Comparison of ENCODE assay signal across 25 cellular contexts in genomic region chrX:146054311-146054710, GRCh38.
A peak's percentile ranks its signal among the peaks of the same experiment; 100 is the strongest.
DNase-seq lines count a peak whose midpoint lies in the region; ATAC-seq, FAIRE-seq and TF ChIP-seq lines count a peak whose summit lies in the region.
"Had no signal": no experiment of that assay in that cellular context is flagged by ENCODE, and none has a peak within 500 bp of the region (broad histone marks: within the 10 kb centered on the region; RNA-seq: fewer than 3 reads in every experiment).

No MANE protein-coding gene starts in this region.

- DNase-seq in A549 (ENCODE audit: low read depth in 1 of 2, low spot score in 1 of 2) (no peak), DMS 273 (lab: John Stamatoyannopoulos, UW; ENCODE audit: unreplicated experiment) (peak; percentile 87), NCI-H2171 treated with DMSO at 0.1 percent for 48 hours (lab: John Stamatoyannopoulos, UW) (peak; percentile 3), cerebellar cortex (ENCODE audit: low spot score) (peak; percentile 80), osteocyte (ENCODE audit: extremely low spot score, unreplicated experiment) (no peak), HEK293T (ENCODE audit: extremely low spot score) (no peak), GM19240 (ENCODE audit: insufficient read length, low spot score) (no peak)
- DNase-seq in activated CD4-positive, alpha-beta T cell treated with anti-CD3 and anti-CD28 coated beads for 48 hours = no peak
- DNase-seq: AML-193; Caco-2; CD4-positive, alpha-beta T cell; DND-41; EL; GOT3; H7; KBM-7 had no signal

- no peak overlapping the region for H3K4me3 Mint-ChIP-seq in osteocyte (ENCODE audit: unreplicated experiment)
- H3K4me3 Mint-ChIP-seq: CD4-positive, alpha-beta T cell; IgD-negative memory B cell had no signal

- no peaks in the 10 kb centered on the region for H3K9me3 ChIP-seq in A549
- H3K9me3 ChIP-seq: Caco-2 had no signal

- H3K4me2 ChIP-seq in A549 = no peak overlapping the region

- no peaks in the 10 kb centered on the region for H3K27me3 Mint-ChIP-seq in osteocyte (ENCODE audit: unreplicated experiment)
- H3K27me3 Mint-ChIP-seq: CD4-positive, alpha-beta T cell; IgD-negative memory B cell had no signal

- no peak for ATAC-seq in A549
- ATAC-seq: HCT116, HepG2 had no signal

- POLR2A ChIA-PET in A549 (lab: Yijun Ruan, JAX) = no interaction called here
- POLR2A ChIA-PET in HEK293T (lab: Yijun Ruan, JAX) = no interaction called here

- H3K4me1 Mint-ChIP-seq in osteocyte (ENCODE audit: unreplicated experiment) = no peaks in the 10 kb centered on the region
- H3K4me1 Mint-ChIP-seq: IgD-negative memory B cell had no signal

- H3K36me3 Mint-ChIP-seq in osteocyte (ENCODE audit: unreplicated experiment) = no peaks in the 10 kb centered on the region
- H3K36me3 Mint-ChIP-seq: IgD-negative memory B cell had no signal

- TF ChIP-seq RAD21 in A549 (conservative IDR thresholded peaks at IDR 0.05 in 1 of 2, IDR thresholded peaks at IDR 0.05 in 1 of 2) = no peak

- no peak overlapping the region for H3K27ac Mint-ChIP-seq in osteocyte (ENCODE audit: unreplicated experiment)
- H3K27ac Mint-ChIP-seq: CD4-positive, alpha-beta T cell; IgD-negative memory B cell had no signal

- peak; percentile 18 for FAIRE-seq in A549 (lab: Jason Lieb, UNC)
- FAIRE-seq: A204.1, D721Med, G401.6, GM12891, GM18507, HepG2 had no signal

- CTCF ChIA-PET in A549 (lab: Yijun Ruan, JAX) (no interaction called here), HEK293T (lab: Yijun Ruan, JAX) (no interaction called here)

- H3K4me3 ChIP-seq in A549 = no peak overlapping the region

- no peaks in the 10 kb centered on the region for H3K4me1 ChIP-seq in A549
- H3K4me1 ChIP-seq: Caco-2 had no signal

- H3K9me3 Mint-ChIP-seq in osteocyte (ENCODE audit: unreplicated experiment) = peaks cover 40% of the 10 kb centered on the region

- TF ChIP-seq CTCF in A549 (IDR thresholded peaks at IDR 0.05) (no peak), osteocyte (IDR thresholded peaks at IDR 0.05) (no peak)

- TF ChIP-seq POLR2A in A549 (IDR thresholded peaks at IDR 0.05; ENCODE audit: low read length) = no peak

- H3K27ac ChIP-seq in A549 = no peak overlapping the region
- H3K27ac ChIP-seq: C4-2B had no signal

- no peak for TF ChIP-seq EP300 in A549 (IDR thresholded peaks at IDR 0.05)

TF ChIP-seq in A549, 52 proteins besides CTCF, POLR2A, EP300 and RAD21:
- TF ChIP-seq ESRRA (IDR thresholded peaks at IDR 0.05; ENCODE audit: borderline replicate concordance, low read length) = no peak
- TF ChIP-seq JUNB (IDR thresholded peaks at IDR 0.05) = no peak

TF ChIP-seq in HEK293T, 16 proteins besides CTCF, POLR2A, EP300 and RAD21:
- no peak for TF ChIP-seq HDGF (IDR thresholded peaks at IDR 0.05; ENCODE audit: borderline replicate concordance)
- TF ChIP-seq ELF4 (IDR thresholded peaks at IDR 0.05) = no peak
- TF ChIP-seq CTBP1 (IDR thresholded peaks at IDR 0.05; ENCODE audit: borderline replicate concordance) = no peak

Comparison
In these comparisons a context has a peak if more than half of its experiments do, and no peak if none do; other contexts are left out.
1. DNase-seq: peak in DMS 273 (single experiment), NCI-H2171 treated with DMSO at 0.1 percent for 48 hours (single experiment) and cerebellar cortex (single experiment); none in A549 (0 of 2), osteocyte (single experiment), activated CD4-positive, alpha-beta T cell treated with anti-CD3 and anti-CD28 coated beads for 48 hours (single experiment), HEK293T (single experiment) and GM19240 (single experiment).